In the genomic region with DNA sequence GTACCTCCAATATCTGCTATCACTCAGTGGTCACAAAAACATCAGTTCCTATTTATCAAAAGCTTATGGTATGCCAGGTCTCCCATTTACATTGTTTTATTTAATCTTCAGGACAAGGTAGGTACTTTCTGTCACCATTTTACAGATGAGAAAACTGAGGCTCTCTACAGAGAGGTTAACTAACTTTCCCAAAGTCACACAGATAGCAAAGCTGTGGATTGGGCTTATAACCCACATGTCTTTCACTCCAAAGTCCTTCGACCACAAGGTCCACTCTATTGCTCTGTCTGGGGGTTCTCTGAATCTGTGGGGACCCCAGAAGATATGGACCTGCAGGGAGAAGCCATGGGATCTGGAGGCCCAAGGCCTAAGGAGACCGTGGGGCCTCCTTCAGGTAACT, we compare ENCODE assay signal across 10 cellular contexts. TPM values are rescaled to one million over a fixed set of nuclear protein-coding genes. Genes with fewer than 3 reads are reported as not detected.
DNase-seq lines count a peak whose midpoint lies in the region; ATAC-seq, FAIRE-seq and TF ChIP-seq lines count a peak whose summit lies in the region.
"Had no signal": no experiment of that assay in that cellular context is flagged by ENCODE, and none has a peak within 500 bp of the region (broad histone marks: within the 10 kb centered on the region; RNA-seq: fewer than 3 reads in every experiment).

No MANE protein-coding gene starts in this region.

- in situ Hi-C loops in GM13976 (cut with MboI; ENCODE audit: low sequenced_read_pairs, unreplicated experiment): no loop called here

- no peak for TF ChIP-seq RAD21 in A549 (conservative IDR thresholded peaks at IDR 0.05 in 1 of 2, IDR thresholded peaks at IDR 0.05 in 1 of 2)

- no peaks in the 10 kb centered on the region for H3K27me3 ChIP-seq in CD4-positive, alpha-beta memory T cell (ENCODE audit: insufficient read depth, low read length)
- no peaks in the 10 kb centered on the region for H3K27me3 ChIP-seq in muscle layer of duodenum (ENCODE audit: low read depth, low read length)
- H3K27me3 ChIP-seq in SJCRH30: no peaks in the 10 kb centered on the region

- no peak for TF ChIP-seq POLR2A in A549 (IDR thresholded peaks at IDR 0.05; ENCODE audit: low read length)

- no peak for DNase-seq in A549 (ENCODE audit: low read depth in 1 of 2, low spot score in 1 of 2)
- no peak for DNase-seq in CD4-positive, alpha-beta memory T cell
- DNase-seq in GM13976 (ENCODE audit: low spot score): no peak
- DNase-seq in SJCRH30: no peak
- no peak for DNase-seq in RWPE1 (ENCODE audit: low spot score)
- no peak for DNase-seq in DMS79 (lab: John Stamatoyannopoulos, UW)
- DNase-seq: activated B cell treated with CpG ODN at 0.5 μM for 24 hours had no signal

- no peak for TF ChIP-seq EP300 in A549 (IDR thresholded peaks at IDR 0.05)

- POLR2A ChIA-PET in A549 (lab: Yijun Ruan, JAX) (interaction anchor here (1.0 kb wide), 1 partner anchor 9 kb away, joined by 3 read pairs; no protein-coding TSS in a partner anchor), RWPE1 (lab: Yijun Ruan, JAX; ENCODE audit: low non-redundant PET) (no interaction called here)
- POLR2A ChIA-PET in CD4-positive, alpha-beta memory T cell (lab: Charles Lee; ENCODE audit: partially characterized antibody): interaction anchor here (0.8 to 6.1 kb wide), 14 partner anchors 8 to 548 kb away, joined by 3 to 91 read pairs (median 8); partner anchors contain the start of genes AHCYL1, CSF1, GNAI3 and GSTM4

- no peak for TF ChIP-seq CTCF in A549 (IDR thresholded peaks at IDR 0.05)
- no peak for TF ChIP-seq CTCF in GM13976 (IDR thresholded peaks at IDR 0.05; ENCODE audit: borderline replicate concordance, control extremely low read depth, extremely low read depth, insufficient read depth, missing control alignments)
- TF ChIP-seq CTCF in RWPE1 (conservative IDR thresholded peaks at IDR 0.05; ENCODE audit: low read depth): no peak

- H3K9me3 Mint-ChIP-seq in CD4-positive, alpha-beta memory T cell: no peaks in the 10 kb centered on the region
- no peaks in the 10 kb centered on the region for H3K9me3 Mint-ChIP-seq in activated naive CD8-positive, alpha-beta T cell (ENCODE audit: low read depth)
- H3K9me3 Mint-ChIP-seq: activated B cell treated with CpG ODN at 0.5 μM for 24 hours had no signal

- 100% methylated on average over 1 of the region's 2 CpGs for WGBS in A549 (ENCODE audit: missing lambda C conversion rate)

- no peaks in the 10 kb centered on the region for H3K27me3 Mint-ChIP-seq in CD4-positive, alpha-beta memory T cell
- H3K27me3 Mint-ChIP-seq in activated naive CD8-positive, alpha-beta T cell: no peaks in the 10 kb centered on the region

- ATAC-seq in A549: no peak

- CTCF ChIA-PET in A549 (lab: Yijun Ruan, JAX) (interaction anchor here (1.0 to 28.1 kb wide), 5 partner anchors 8 to 190 kb away, joined by 3 to 969 read pairs (median 9); partner anchors contain the start of gene AHCYL1), RWPE1 (lab: Yijun Ruan, JAX) (no interaction called here)
- CTCF ChIA-PET in CD4-positive, alpha-beta memory T cell (lab: Charles Lee; ENCODE audit: partially characterized antibody): interaction anchor here (0.6 to 27.8 kb wide), 32 partner anchors 9 to 720 kb away, joined by 3 to 864 read pairs (median 5); partner anchors contain the start of genes AHCYL1 and CSF1

- H3K27ac Mint-ChIP-seq in CD4-positive, alpha-beta memory T cell: peak overlapping the region; percentile 82 to 95 (median 92)
- H3K27ac Mint-ChIP-seq in activated naive CD8-positive, alpha-beta T cell: peak overlapping the region; percentile 92
- H3K27ac Mint-ChIP-seq: activated B cell treated with CpG ODN at 0.5 μM for 24 hours had no signal

- H3K36me3 Mint-ChIP-seq in CD4-positive, alpha-beta memory T cell: no peaks in the 10 kb centered on the region
- no peaks in the 10 kb centered on the region for H3K36me3 Mint-ChIP-seq in activated naive CD8-positive, alpha-beta T cell

- H3K9me3 ChIP-seq in A549 (no peaks in the 10 kb centered on the region), muscle layer of duodenum (ENCODE audit: control insufficient read depth in 1 of 2, low read length in 2 of 2) (no peaks in the 10 kb centered on the region), SJCRH30 (replicated peaks) (no peaks in the 10 kb centered on the region)
- no peaks in the 10 kb centered on the region for H3K9me3 ChIP-seq in CD4-positive, alpha-beta memory T cell (ENCODE audit: control insufficient read depth in 1 of 2, low read length in 2 of 2)
- H3K9me3 ChIP-seq: prostate gland had no signal

- H3K4me3 Mint-ChIP-seq in CD4-positive, alpha-beta memory T cell: peak overlapping the region in 7 of 8 donors; percentile 17 to 82 (median 48)
- H3K4me3 Mint-ChIP-seq in activated naive CD8-positive, alpha-beta T cell: peak overlapping the region; percentile 30
- H3K4me3 Mint-ChIP-seq: activated B cell treated with CpG ODN at 0.5 μM for 24 hours had no signal

- H3K27ac ChIP-seq in A549 (peak overlapping the region; percentile 98; a peak in 5 of 6 replicates), muscle layer of duodenum (ENCODE audit: low read length) (peak overlapping the region; percentile 14), SJCRH30 (no peak overlapping the region), RWPE1 (no peak overlapping the region)
- peak overlapping the region; percentile 39 for H3K27ac ChIP-seq in CD4-positive, alpha-beta memory T cell (ENCODE audit: low read depth, low read length)
- H3K27ac ChIP-seq: prostate gland had no signal

- peaks cover 43 to 94% (median 73%) of the 10 kb centered on the region in 4 donors for H3K4me1 Mint-ChIP-seq in CD4-positive, alpha-beta memory T cell
- peaks cover 57% of the 10 kb centered on the region for H3K4me1 Mint-ChIP-seq in activated naive CD8-positive, alpha-beta T cell (ENCODE audit: low read depth)

- H3K4me3 ChIP-seq in A549: no peak overlapping the region
- H3K4me3 ChIP-seq in CD4-positive, alpha-beta memory T cell (ENCODE audit: low read length in 2 of 2): no peak overlapping the region
- H3K4me3 ChIP-seq in muscle layer of duodenum (ENCODE audit: low read depth in 1 of 2, low read length in 2 of 2): no peak overlapping the region
- no peak overlapping the region for H3K4me3 ChIP-seq in SJCRH30
- H3K4me3 ChIP-seq: prostate gland had no signal

- H3K4me1 ChIP-seq in A549: peaks cover 80% of the 10 kb centered on the region
- H3K4me1 ChIP-seq in CD4-positive, alpha-beta memory T cell (ENCODE audit: insufficient read depth, low read length): peaks cover 81% of the 10 kb centered on the region
- peaks cover 33 to 49% of the 10 kb centered on the region in 2 donors for H3K4me1 ChIP-seq in muscle layer of duodenum (ENCODE audit: control insufficient read depth in 1 of 2, insufficient read depth in 2 of 2, low read length in 2 of 2)
- peaks cover 23% of the 10 kb centered on the region for H3K4me1 ChIP-seq in SJCRH30
- H3K4me1 ChIP-seq: prostate gland had no signal

- H3K4me2 ChIP-seq in A549: no peak overlapping the region

- H3K36me3 ChIP-seq in CD4-positive, alpha-beta memory T cell (ENCODE audit: insufficient read depth, low read length): no peaks in the 10 kb centered on the region
- no peaks in the 10 kb centered on the region for H3K36me3 ChIP-seq in muscle layer of duodenum (ENCODE audit: control insufficient read depth in 1 of 2, insufficient read depth in 2 of 2, low read length in 2 of 2)
- no peaks in the 10 kb centered on the region for H3K36me3 ChIP-seq in SJCRH30
- H3K36me3 ChIP-seq: prostate gland had no signal

- no peak for FAIRE-seq in A549 (lab: Jason Lieb, UNC)

- intact Hi-C loops in CD4-positive, alpha-beta memory T cell (cut with micrococcal nuclease): loop anchor here (1.0 to 2.0 kb wide), 4 partner anchors 12 to 194 kb away; partner anchors contain the start of genes AHCYL1 and CSF1

TF ChIP-seq in A549, 52 proteins besides CTCF, POLR2A, EP300 and RAD21:
- TF ChIP-seq CBX8 (IDR thresholded peaks at IDR 0.05) (no peak), HDAC2 (IDR thresholded peaks at IDR 0.05) (0 out of 2 replicates have a peak, but pooled peaks have one; percentile 35), KDM1A (IDR thresholded peaks at IDR 0.05; ENCODE audit: low read depth) (peak; percentile 64; the same call in 1 of the 2 replicates), MAZ (IDR thresholded peaks at IDR 0.05; ENCODE audit: borderline replicate concordance, low read depth, low read length) (no peak), ZNF302 (CRISPR knock-in tag; IDR thresholded peaks at IDR 0.05) (no peak)

RNA-seq across cellular contexts. Expression of gene EPS8L3, which starts 26.6 kb away (rescaled TPM):
- polyA plus RNA-seq in A549 (2011; rRNA removed): 5.1 and 7.4 TPM in 2 replicates
- 1.3 and 1.5 TPM in 2 replicates for polyA plus RNA-seq in A549 (2012; cell fraction: cytosol; rRNA removed)
- 8.6 and 9.1 TPM in 2 replicates for polyA plus RNA-seq in A549 (2012; cell fraction: nucleus; rRNA removed)
- polyA plus RNA-seq in A549 (2017; fragmentation: RNase III; extraction: RNeasy Plus Mini Kit Qiagen cat#74134 plus additional on column Dnase treatment): 1.4 to 3.3 TPM (median 2.4 TPM) in 3 replicates
- polyA minus RNA-seq in A549 (2011; rRNA and poly(A)+ RNA removed): 7.1 and 7.4 TPM in 2 replicates
- not detected for total RNA-seq in CD4-positive, alpha-beta memory T cell
- polyA plus RNA-seq in CD4-positive, alpha-beta memory T cell: not detected
- not detected in 2 replicates for total RNA-seq in SJCRH30 (2014; rRNA removed; shearing (Covaris generic))
- total RNA-seq: activated B cell treated with CpG ODN at 0.5 μM for 24 hours had no signal

RNA-seq across cellular contexts. Expression of gene GSTM3, which starts 49.5 kb away (rescaled TPM):
- 55.7 and 67.6 TPM in 2 replicates for polyA plus RNA-seq in A549 (2011; rRNA removed)
- 29.1 and 30.9 TPM in 2 replicates for polyA plus RNA-seq in A549 (2012; cell fraction: cytosol; rRNA removed)
- 13.2 and 19.5 TPM in 2 replicates for polyA plus RNA-seq in A549 (2012; cell fraction: nucleus; rRNA removed)
- polyA plus RNA-seq in A549 (2017; fragmentation: RNase III; extraction: RNeasy Plus Mini Kit Qiagen cat#74134 plus additional on column Dnase treatment): 39.8 to 44.1 TPM (median 43.0 TPM) in 3 replicates
- polyA minus RNA-seq in A549 (2011; rRNA and poly(A)+ RNA removed): 15.9 and 18.2 TPM in 2 replicates
- 1 to 10 TPM; 1.2 TPM for total RNA-seq in CD4-positive, alpha-beta memory T cell
- 10 to 100 TPM; 25.7 to 44.3 TPM for polyA plus RNA-seq in CD4-positive, alpha-beta memory T cell
- total RNA-seq in SJCRH30 (2014; rRNA removed; shearing (Covaris generic)): 31.4 and 32.1 TPM in 2 replicates

Comparison
In these comparisons a context has a peak if more than half of its experiments do, and no peak if none do; other contexts are left out.
1. H3K27ac ChIP-seq: peak in A549 (2 of 2), CD4-positive, alpha-beta memory T cell (single experiment) and muscle layer of duodenum (single experiment); none in SJCRH30 (single experiment) and RWPE1 (single experiment).
2. RNA of gene GSTM3, which starts 49.5 kb away (total RNA-seq): 31.4 to 32.1 TPM in SJCRH30; 1.2 TPM in CD4-positive, alpha-beta memory T cell; every median in the first group is over 10 times any median in the second.